ENCODE assay signal across 26 cellular contexts in genomic region chr11:46359936-46360335, GRCh38. TPM values are rescaled to one million over a fixed set of nuclear protein-coding genes. Genes with fewer than 3 reads are reported as not detected.
DNase-seq lines count a peak whose midpoint lies in the region; ATAC-seq and TF ChIP-seq lines count a peak whose summit lies in the region.
"Had no signal": no experiment of that assay in that cellular context is flagged by ENCODE, and none has a peak within 500 bp of the region (broad histone marks: within the 10 kb centered on the region; RNA-seq: fewer than 3 reads in every experiment).

No MANE protein-coding gene starts in this region.

- peaks cover 9% of the 10 kb centered on the region for H3K36me3 Mint-ChIP-seq in T-helper 1 cell treated with Interleukin-12 subunit alpha and Interleukin-12 subunit beta and Interleukin-4 antibody, amounts not matched to agents 30 μg/mL and 1 μg/mL, for 36 hours (ENCODE audit: low read depth)
- H3K36me3 Mint-ChIP-seq in CD8-positive, alpha-beta memory T cell = peaks cover 0 to 33% (median 0%) of the 10 kb centered on the region in 3 donors
- peaks cover 6% of the 10 kb centered on the region for H3K36me3 Mint-ChIP-seq in activated T-helper 17 cell treated with anti-CD3 and anti-CD28 coated beads, Interleukin-2, amount 50 U/mL, for 72 hours (ENCODE audit: low read depth)
- no peaks in the 10 kb centered on the region for H3K36me3 Mint-ChIP-seq in natural killer cell
- H3K36me3 Mint-ChIP-seq: activated CD4-positive, alpha-beta memory T cell treated with anti-CD3 and anti-CD28 coated beads for 36 hours had no signal

- H3K27ac ChIP-seq in CD8-positive, alpha-beta memory T cell (ENCODE audit: low read depth, low read length) = no peak overlapping the region
- H3K27ac ChIP-seq in adrenal gland = no peak overlapping the region
- H3K27ac ChIP-seq: 22Rv1, colonic mucosa, KMS-11 had no signal

- ATAC-seq in activated T-helper 17 cell treated with anti-CD3 and anti-CD28 coated beads, Interleukin-2, amount 50 U/mL, for 72 hours (replicated peaks) = no peak
- ATAC-seq in natural killer cell = no peak

- no peaks in the 10 kb centered on the region for H3K9me3 ChIP-seq in CD8-positive, alpha-beta memory T cell (ENCODE audit: low read length)
- H3K9me3 ChIP-seq in adrenal gland (replicated peaks in 1 of 3) = no peaks in the 10 kb centered on the region
- H3K9me3 ChIP-seq: breast epithelium, colonic mucosa, prostate gland, upper lobe of left lung had no signal

- H3K4me1 ChIP-seq in CD8-positive, alpha-beta memory T cell (ENCODE audit: insufficient read depth, low read length) = peaks cover 70% of the 10 kb centered on the region
- H3K4me1 ChIP-seq in adrenal gland (replicated peaks in 1 of 2) = peaks cover 20 to 37% of the 10 kb centered on the region in 2 donors

- no peaks in the 10 kb centered on the region for H3K9me3 Mint-ChIP-seq in T-helper 1 cell treated with Interleukin-12 subunit alpha and Interleukin-12 subunit beta and Interleukin-4 antibody, amounts not matched to agents 30 μg/mL and 1 μg/mL, for 36 hours
- no peaks in the 10 kb centered on the region for H3K9me3 Mint-ChIP-seq in CD8-positive, alpha-beta memory T cell
- H3K9me3 Mint-ChIP-seq in activated T-helper 17 cell treated with anti-CD3 and anti-CD28 coated beads, Interleukin-2, amount 50 U/mL, for 72 hours = no peaks in the 10 kb centered on the region
- no peaks in the 10 kb centered on the region for H3K9me3 Mint-ChIP-seq in natural killer cell
- H3K9me3 Mint-ChIP-seq: activated B cell treated with CpG ODN at 0.5 μM for 24 hours; activated CD4-positive, alpha-beta memory T cell treated with anti-CD3 and anti-CD28 coated beads for 36 hours had no signal

- H3K4me3 Mint-ChIP-seq in T-helper 1 cell treated with Interleukin-12 subunit alpha and Interleukin-12 subunit beta and Interleukin-4 antibody, amounts not matched to agents 30 μg/mL and 1 μg/mL, for 36 hours = peak overlapping the region; percentile 28
- H3K4me3 Mint-ChIP-seq in CD8-positive, alpha-beta memory T cell = peak overlapping the region in 4 of 7 donors; percentile 66 to 85 (median 84)
- peak overlapping the region; percentile 92 for H3K4me3 Mint-ChIP-seq in activated T-helper 17 cell treated with anti-CD3 and anti-CD28 coated beads, Interleukin-2, amount 50 U/mL, for 72 hours
- peak overlapping the region; percentile 86 for H3K4me3 Mint-ChIP-seq in natural killer cell

- no peak for TF ChIP-seq CTCF in natural killer cell (IDR thresholded peaks at IDR 0.05)
- no peak for TF ChIP-seq CTCF in adrenal gland (IDR thresholded peaks at IDR 0.05)

- 74 to 89% (median 82%) methylated on average over 1 of the region's 1 CpG for WGBS in adrenal gland, 4 donors

- H3K27me3 Mint-ChIP-seq in T-helper 1 cell treated with Interleukin-12 subunit alpha and Interleukin-12 subunit beta and Interleukin-4 antibody, amounts not matched to agents 30 μg/mL and 1 μg/mL, for 36 hours (ENCODE audit: low read depth) = no peaks in the 10 kb centered on the region
- no peaks in the 10 kb centered on the region for H3K27me3 Mint-ChIP-seq in CD8-positive, alpha-beta memory T cell
- no peaks in the 10 kb centered on the region for H3K27me3 Mint-ChIP-seq in activated T-helper 17 cell treated with anti-CD3 and anti-CD28 coated beads, Interleukin-2, amount 50 U/mL, for 72 hours
- no peaks in the 10 kb centered on the region for H3K27me3 Mint-ChIP-seq in natural killer cell (ENCODE audit: low read depth in 2 of 2)
- H3K27me3 Mint-ChIP-seq: activated B cell treated with CpG ODN at 0.5 μM for 24 hours; activated CD4-positive, alpha-beta memory T cell treated with anti-CD3 and anti-CD28 coated beads for 36 hours had no signal

- no peak overlapping the region for H3K27ac Mint-ChIP-seq in T-helper 1 cell treated with Interleukin-12 subunit alpha and Interleukin-12 subunit beta and Interleukin-4 antibody, amounts not matched to agents 30 μg/mL and 1 μg/mL, for 36 hours
- peak overlapping the region in 5 of 8 donors; percentile 9 to 87 (median 72) for H3K27ac Mint-ChIP-seq in CD8-positive, alpha-beta memory T cell
- H3K27ac Mint-ChIP-seq in activated T-helper 17 cell treated with anti-CD3 and anti-CD28 coated beads, Interleukin-2, amount 50 U/mL, for 72 hours = peak overlapping the region; percentile 94
- peak overlapping the region; percentile 81 to 94 for H3K27ac Mint-ChIP-seq in natural killer cell
- H3K27ac Mint-ChIP-seq: activated B cell treated with CpG ODN at 0.5 μM for 24 hours had no signal

- peaks cover 21% of the 10 kb centered on the region for H3K36me3 ChIP-seq in CD8-positive, alpha-beta memory T cell (ENCODE audit: insufficient read depth, low read length)
- no peaks in the 10 kb centered on the region for H3K36me3 ChIP-seq in adrenal gland (replicated peaks in 1 of 2)
- H3K36me3 ChIP-seq: breast epithelium, colonic mucosa, prostate gland had no signal

- CTCF ChIA-PET in CD8-positive, alpha-beta memory T cell (lab: Charles Lee) = interaction anchor here (1.1 to 16.1 kb wide), 3 partner anchors 9 to 27 kb away, joined by 3 to 358 read pairs (median 4); partner anchors contain the start of gene DGKZ

- peaks cover 35% of the 10 kb centered on the region for H3K4me1 Mint-ChIP-seq in T-helper 1 cell treated with Interleukin-12 subunit alpha and Interleukin-12 subunit beta and Interleukin-4 antibody, amounts not matched to agents 30 μg/mL and 1 μg/mL, for 36 hours (ENCODE audit: low read depth)
- peaks cover 59 to 86% (median 76%) of the 10 kb centered on the region in 3 donors for H3K4me1 Mint-ChIP-seq in CD8-positive, alpha-beta memory T cell
- H3K4me1 Mint-ChIP-seq in activated T-helper 17 cell treated with anti-CD3 and anti-CD28 coated beads, Interleukin-2, amount 50 U/mL, for 72 hours = peaks cover 21% of the 10 kb centered on the region
- peaks cover 63 to 68% of the 10 kb centered on the region in 2 donors for H3K4me1 Mint-ChIP-seq in natural killer cell

- H3K4me3 ChIP-seq in CD8-positive, alpha-beta memory T cell (ENCODE audit: low read length) = no peak overlapping the region
- no peak overlapping the region for H3K4me3 ChIP-seq in adrenal gland
- H3K4me3 ChIP-seq: breast epithelium, colonic mucosa, prostate gland, skin epidermis, upper lobe of left lung had no signal

- POLR2A ChIA-PET in CD8-positive, alpha-beta memory T cell (lab: Charles Lee) = interaction anchor here (0.7 to 0.8 kb wide), 3 partner anchors 8 to 23 kb away, joined by 4 to 12 read pairs (median 7); no protein-coding TSS in a partner anchor

- no peaks in the 10 kb centered on the region for H3K27me3 ChIP-seq in CD8-positive, alpha-beta memory T cell (ENCODE audit: insufficient read depth, low read length, poor library complexity, severe bottlenecking)
- no peaks in the 10 kb centered on the region for H3K27me3 ChIP-seq in adrenal gland
- H3K27me3 ChIP-seq: breast epithelium, colonic mucosa, upper lobe of left lung had no signal

- TF ChIP-seq POLR2A in adrenal gland (IDR thresholded peaks at IDR 0.05) = no peak

- intact Hi-C loops in natural killer cell (cut with micrococcal nuclease) = no loop called here
- intact Hi-C loops in adrenal gland (cut with DNase I) = no loop called here

- DNase-seq in T-helper 1 cell (no peak), natural killer cell (no peak), adrenal gland (no peak), dedifferentiated amniotic fluid mesenchymal stem cell (ENCODE audit: extremely low spot score) (no peak), NCI-H748 treated with DMSO at 0.1 percent for 48 hours (lab: John Stamatoyannopoulos, UW) (no peak)
- no peak for DNase-seq in CD8-positive, alpha-beta memory T cell
- DNase-seq: activated B cell treated with CpG ODN at 0.5 μM for 24 hours; activated CD4-positive, alpha-beta memory T cell treated with anti-CD3 and anti-CD28 coated beads for 36 hours; AML-193; amygdala; colonic mucosa; COR-L47; DMS79; head of caudate nucleus; kidney glomerular epithelial cell; NCI-H187 treated with DMSO at 0.1 percent for 48 hours; upper lobe of left lung had no signal

RNA-seq across cellular contexts. Expression of gene DGKZ, which starts 12.7 kb away (rescaled TPM):
- total RNA-seq in CD8-positive, alpha-beta memory T cell = 10 to 100 TPM; 85.8 to 87.2 TPM
- 87.4 TPM for polyA plus RNA-seq in CD8-positive, alpha-beta memory T cell
- 100 to 1,000 TPM in 1 of 2 donors, 10 to 100 TPM in 1; 78.9 to 100 TPM for total RNA-seq in activated T-helper 17 cell treated with anti-CD3 and anti-CD28 coated beads, Interleukin-2, amount 50 U/mL, for 72 hours
- total RNA-seq in natural killer cell = 100 to 1,000 TPM; 307 to 377 (median 350) TPM
- total RNA-seq in adrenal gland = 10 to 100 TPM; 32.6 to 63.4 (median 44.0) TPM
- 100 to 1,000 TPM in 1 of 3 donors, 10 to 100 TPM in 2; 12.4 to 160 (median 57.0) TPM for polyA plus RNA-seq in adrenal gland

RNA-seq across cellular contexts. Expression of gene MDK, which starts 21.5 kb away (rescaled TPM):
- total RNA-seq in CD8-positive, alpha-beta memory T cell = 1 to 10 TPM; 1.1 to 1.2 TPM
- 0.97 TPM for polyA plus RNA-seq in CD8-positive, alpha-beta memory T cell
- 10 to 100 TPM in 1 of 2 donors, 1 to 10 TPM in 1; 8.5 to 12.9 TPM for total RNA-seq in activated T-helper 17 cell treated with anti-CD3 and anti-CD28 coated beads, Interleukin-2, amount 50 U/mL, for 72 hours
- total RNA-seq in natural killer cell (10 to 100 TPM in 1 of 3 donors, 1 to 10 TPM in 2; 4.5 to 10.6 (median 6.3) TPM), adrenal gland (100 to 1,000 TPM in 6 of 8 donors, 10 to 100 TPM in 2; 73.4 to 358 (median 128) TPM)
- polyA plus RNA-seq in adrenal gland = 100 to 1,000 TPM in 1 of 3 donors, 10 to 100 TPM in 2; 88.8 to 128 (median 94.0) TPM

RNA-seq across cellular contexts. Expression of gene CHRM4, which starts 31.6 kb away (rescaled TPM):
- total RNA-seq in CD8-positive, alpha-beta memory T cell = not detected
- 0.63 TPM for polyA plus RNA-seq in CD8-positive, alpha-beta memory T cell
- 1 to 10 TPM in 1 of 2 donors, under 1 TPM in 1; 0.90 to 6.1 TPM for total RNA-seq in activated T-helper 17 cell treated with anti-CD3 and anti-CD28 coated beads, Interleukin-2, amount 50 U/mL, for 72 hours
- 1 to 10 TPM; 2.2 to 6.5 (median 3.7) TPM for total RNA-seq in natural killer cell
- total RNA-seq in adrenal gland = under 1 TPM in 3 of 8 donors, not detected in 5; 0.14 to 0.81 (median 0.51) TPM
- under 1 TPM in 2 of 3 donors, not detected in 1; 0.32 to 0.38 TPM for polyA plus RNA-seq in adrenal gland
- total RNA-seq: activated CD4-positive, alpha-beta memory T cell treated with anti-CD3 and anti-CD28 coated beads for 36 hours; lung microvascular endothelial cell; mucosa of gallbladder had no signal

Comparison
In these comparisons a context has a peak if more than half of its experiments do, and no peak if none do; other contexts are left out.
1. H3K4me3 Mint-ChIP-seq: peak in every context shown above with its lines; median percentile 92 in activated T-helper 17 cell treated with anti-CD3 and anti-CD28 coated beads, Interleukin-2, amount 50 U/mL, for 72 hours; 86 in natural killer cell; 84 in CD8-positive, alpha-beta memory T cell; 28 in T-helper 1 cell treated with Interleukin-12 subunit alpha and Interleukin-12 subunit beta and Interleukin-4 antibody, amounts not matched to agents 30 μg/mL and 1 μg/mL, for 36 hours.
2. RNA of gene MDK, which starts 21.5 kb away (total RNA-seq): 73.4 to 358 TPM in adrenal gland; 8.5 to 12.9 TPM in activated T-helper 17 cell treated with anti-CD3 and anti-CD28 coated beads, Interleukin-2, amount 50 U/mL, for 72 hours, 4.5 to 10.6 TPM in natural killer cell and 1.1 to 1.2 TPM in CD8-positive, alpha-beta memory T cell; every median in the first group is over 4 times any median in the second.